In the genomic region with DNA sequence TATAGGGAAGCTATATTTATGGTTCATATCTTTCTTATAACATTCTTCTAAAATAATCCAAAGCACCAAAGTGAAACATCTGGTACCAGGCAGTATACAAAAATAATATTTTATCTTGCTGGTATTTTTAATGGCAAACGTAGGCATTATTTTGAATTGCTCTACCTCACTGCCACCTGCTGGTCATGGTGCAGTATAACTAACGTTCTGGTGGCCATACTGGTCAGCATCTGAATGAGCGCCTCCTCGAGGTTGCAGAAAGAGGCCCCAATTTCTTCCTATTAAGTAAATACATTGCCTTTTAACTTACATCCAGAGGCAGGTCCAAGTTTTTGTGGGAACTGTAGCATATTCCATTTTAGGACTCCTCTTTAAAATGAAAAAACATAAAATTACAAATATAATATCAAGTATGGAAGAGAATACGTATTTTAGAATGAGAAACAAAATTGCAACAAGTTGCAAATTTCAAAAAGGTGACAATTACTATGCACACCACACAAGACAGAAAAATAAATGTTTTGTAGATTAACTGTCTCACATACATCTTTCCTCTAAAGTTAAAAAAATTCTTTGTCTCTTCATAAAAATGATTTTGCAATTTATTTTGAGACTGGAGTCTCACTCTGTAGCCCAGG, we compare ENCODE assay signal across 9 cellular contexts. TPM values are rescaled to one million over a fixed set of nuclear protein-coding genes. Genes with fewer than 3 reads are reported as not detected.
DNase-seq lines count a peak whose midpoint lies in the region; ATAC-seq, FAIRE-seq and TF ChIP-seq lines count a peak whose summit lies in the region.
"Had no signal": no experiment of that assay in that cellular context is flagged by ENCODE, and none has a peak within 500 bp of the region (broad histone marks: within the 10 kb centered on the region; RNA-seq: fewer than 3 reads in every experiment).

No MANE protein-coding gene starts in this region.

- intact Hi-C loops in pancreas (cut with DNase I) (loop anchor here in 2 of 3 donors (5.0 to 10.0 kb wide), 2 partner anchors 378 to 391 kb away; no protein-coding TSS in a partner anchor), upper lobe of right lung (cut with DNase I) (loop anchor here (5.0 kb wide), 1 partner anchor 386 kb away; no protein-coding TSS in a partner anchor)

- FAIRE-seq in frontal cortex (lab: Jason Lieb, UNC): peak; percentile 93
- peak; percentile 89 for FAIRE-seq in pancreas (lab: Jason Lieb, UNC)

- no peaks in the 10 kb centered on the region for H3K9me3 ChIP-seq in SJCRH30 (replicated peaks)
- no peaks in the 10 kb centered on the region for H3K9me3 ChIP-seq in pancreas
- no peaks in the 10 kb centered on the region for H3K9me3 ChIP-seq in upper lobe of right lung

- CTCF ChIA-PET in HEK293T (lab: Yijun Ruan, JAX): interaction anchor here (2.0 kb wide), 1 partner anchor 385 kb away, joined by 7 read pairs; no protein-coding TSS in a partner anchor

- TF ChIP-seq CTCF in GM10266 (IDR thresholded peaks at IDR 0.05; ENCODE audit: control insufficient read depth, insufficient read depth, low read depth, missing control alignments): peak; percentile 97
- peak; percentile 78 to 91 (median 82) for TF ChIP-seq CTCF in pancreas (IDR thresholded peaks at IDR 0.05)
- peak; percentile 96 for TF ChIP-seq CTCF in upper lobe of right lung (IDR thresholded peaks at IDR 0.05)

- H3K4me3 ChIP-seq in SJCRH30 (no peak overlapping the region), pancreas (no peak overlapping the region), upper lobe of right lung (no peak overlapping the region)

- POLR2A ChIA-PET in HEK293T (lab: Yijun Ruan, JAX): no interaction called here

- H3K4me1 ChIP-seq in SJCRH30 (no peaks in the 10 kb centered on the region), pancreas (no peaks in the 10 kb centered on the region), upper lobe of right lung (no peaks in the 10 kb centered on the region)

- 15 to 17% methylated on average over 5 of the region's 5 CpGs for WGBS in pancreas, 2 donors

- H3K27ac ChIP-seq in SJCRH30: no peak overlapping the region
- no peak overlapping the region for H3K27ac ChIP-seq in pancreas
- H3K27ac ChIP-seq in upper lobe of right lung: no peak overlapping the region

- H3K36me3 ChIP-seq in SJCRH30 (no peaks in the 10 kb centered on the region), pancreas (no peaks in the 10 kb centered on the region), upper lobe of right lung (no peaks in the 10 kb centered on the region)

- DNase-seq in GM10266 (ENCODE audit: extremely low spot score) (peak; percentile 62), HEK293T (ENCODE audit: extremely low spot score) (peak; percentile 54), NAMALWA (ENCODE audit: low spot score) (peak; percentile 92), SJCRH30 (peak; percentile 73 to 91), frontal cortex (ENCODE audit: low spot score in 2 of 2) (peak in 1 of 2 donors; percentile 38), pancreas (peak in 4 of 6 donors; percentile 58 to 78 (median 63)), upper lobe of right lung (no peak)
- DNase-seq in activated effector memory CD4-positive, alpha-beta T cell treated with Interleukin-2 at 50 U/mL for 16 hours: peak; percentile 50

- peak; percentile 89 to 100 (median 98) for ATAC-seq in pancreas
- peak; percentile 98 for ATAC-seq in upper lobe of right lung

- H3K27me3 ChIP-seq in SJCRH30 (no peaks in the 10 kb centered on the region), pancreas (no peaks in the 10 kb centered on the region), upper lobe of right lung (no peaks in the 10 kb centered on the region)

TF ChIP-seq in HEK293T, 16 proteins besides CTCF, POLR2A, EP300 and RAD21:
- TF ChIP-seq FOXM1 (IDR thresholded peaks at IDR 0.05; ENCODE audit: borderline replicate concordance): no peak
- TF ChIP-seq FOXA1 (IDR thresholded peaks at IDR 0.05): no peak
- no peak for TF ChIP-seq FOXK2 (IDR thresholded peaks at IDR 0.05)
- TF ChIP-seq ARNT (IDR thresholded peaks at IDR 0.05): no peak
- no peak for TF ChIP-seq SP1 (IDR thresholded peaks at IDR 0.05)
- TF ChIP-seq NFRKB (IDR thresholded peaks at IDR 0.05): no peak
- TF ChIP-seq ELF4 (IDR thresholded peaks at IDR 0.05): no peak
- no peak for TF ChIP-seq HDGF (IDR thresholded peaks at IDR 0.05; ENCODE audit: borderline replicate concordance)
- TF ChIP-seq BHLHE40 (IDR thresholded peaks at IDR 0.05; ENCODE audit: borderline replicate concordance): no peak
- TF ChIP-seq SUZ12 (IDR thresholded peaks at IDR 0.05): no peak
- TF ChIP-seq, protein P1, sequence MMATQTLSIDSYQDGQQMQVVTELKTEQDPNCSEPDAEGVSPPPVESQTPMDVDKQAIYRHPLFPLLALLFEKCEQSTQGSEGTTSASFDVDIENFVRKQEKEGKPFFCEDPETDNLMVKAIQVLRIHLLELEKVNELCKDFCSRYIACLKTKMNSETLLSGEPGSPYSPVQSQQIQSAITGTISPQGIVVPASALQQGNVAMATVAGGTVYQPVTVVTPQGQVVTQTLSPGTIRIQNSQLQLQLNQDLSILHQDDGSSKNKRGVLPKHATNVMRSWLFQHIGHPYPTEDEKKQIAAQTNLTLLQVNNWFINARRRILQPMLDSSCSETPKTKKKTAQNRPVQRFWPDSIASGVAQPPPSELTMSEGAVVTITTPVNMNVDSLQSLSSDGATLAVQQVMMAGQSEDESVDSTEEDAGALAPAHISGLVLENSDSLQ (IDR thresholded peaks at IDR 0.05): no peak
- TF ChIP-seq CTBP1 (IDR thresholded peaks at IDR 0.05; ENCODE audit: borderline replicate concordance): no peak
- no peak for TF ChIP-seq L3MBTL2 (conservative IDR thresholded peaks at IDR 0.05)
- no peak for TF ChIP-seq TARDBP (IDR thresholded peaks at IDR 0.05)
- no peak for TF ChIP-seq ZNF384 (IDR thresholded peaks at IDR 0.05)
- TF ChIP-seq LEF1 (IDR thresholded peaks at IDR 0.05; ENCODE audit: borderline replicate concordance): no peak
TF ChIP-seq in HEK293T: peak in this region for 0.

RNA-seq across cellular contexts. Expression of a gene that starts 22.9 kb away (rescaled TPM):
- not detected in 2 replicates for total RNA-seq in SJCRH30 (2014; rRNA removed; shearing (Covaris generic))
- total RNA-seq in frontal cortex (not detected), pancreas (under 1 TPM in 1 of 6 donors, not detected in 5; 0.06 TPM), upper lobe of right lung (not detected)
- not detected for polyA plus RNA-seq in pancreas
- total RNA-seq: skeletal muscle tissue had no signal

RNA-seq across cellular contexts. Expression of a gene that starts 56.6 kb away (rescaled TPM):
- 61.2 and 68.7 TPM in 2 replicates for total RNA-seq in SJCRH30 (2014; rRNA removed; shearing (Covaris generic))
- total RNA-seq in frontal cortex (37.9 TPM), pancreas (10 to 100 TPM; 15.5 to 32.9 (median 16.9) TPM), upper lobe of right lung (30.6 TPM)
- polyA plus RNA-seq in pancreas: 10 to 100 TPM; 21.1 to 52.4 TPM
